Comparison of ENCODE assay signal across 22 cellular contexts in genomic region chr7:75806560-75807307, GRCh38. TPM values are rescaled to one million over a fixed set of nuclear protein-coding genes. Genes with fewer than 3 reads are reported as not detected.
DNase-seq lines count a peak whose midpoint lies in the region; ATAC-seq, FAIRE-seq and TF ChIP-seq lines count a peak whose summit lies in the region.
"Had no signal": no experiment of that assay in that cellular context is flagged by ENCODE, and none has a peak within 500 bp of the region (broad histone marks: within the 10 kb centered on the region; RNA-seq: fewer than 3 reads in every experiment).

No MANE protein-coding gene starts in this region.

- POLR2A ChIA-PET in HCT116 (lab: Charles Lee) = no interaction called here
- POLR2A ChIA-PET in GM12878 (lab: Charles Lee) = no interaction called here
- POLR2A ChIA-PET in A673 (lab: Charles Lee; ENCODE audit: low non-redundant PET) = no interaction called here

- no peaks in the 10 kb centered on the region for H3F3A ChIP-seq in GM23338 (replicated peaks; ENCODE audit: low read depth)

- no peaks in the 10 kb centered on the region for H3K79me2 ChIP-seq in GM23338 (replicated peaks; ENCODE audit: insufficient read depth)
- H3K79me2 ChIP-seq in HCT116 (ENCODE audit: insufficient read depth, low read length) = no peaks in the 10 kb centered on the region
- no peaks in the 10 kb centered on the region for H3K79me2 ChIP-seq in GM12878 (ENCODE audit: control insufficient read depth, insufficient read depth, low read length)

- in situ Hi-C loops in GM12878 (cut with MboI) = no loop called here

- TF ChIP-seq EP300 in GM12878 (IDR thresholded peaks at IDR 0.05; ENCODE audit: borderline replicate concordance in 1 of 2, control insufficient read depth in 1 of 2, low read depth in 2 of 2, low read length in 2 of 2) = no peak

- no peaks in the 10 kb centered on the region for H3K4me1 ChIP-seq in GM23338 (ENCODE audit: insufficient read depth)
- H3K4me1 ChIP-seq in HCT116 (ENCODE audit: control insufficient read depth in 1 of 2, insufficient read depth in 2 of 2, low read length in 2 of 2) = no peaks in the 10 kb centered on the region
- H3K4me1 ChIP-seq in GM12878 (ENCODE audit: control insufficient read depth, insufficient read depth, low read length) = no peaks in the 10 kb centered on the region
- no peaks in the 10 kb centered on the region for H3K4me1 ChIP-seq in A673 (ENCODE audit: insufficient read depth, low read length, poor library complexity, severe bottlenecking)

- SMC1A ChIA-PET in GM12878 (lab: Charles Lee; ENCODE audit: uncharacterized antibody, unreplicated experiment) = no interaction called here

- DNase-seq in GM23338 (ENCODE audit: low spot score) (peak; percentile 41), HCT116 (ENCODE audit: low read depth, low spot score) (no peak), GM12878 (ENCODE audit: low read depth, low spot score) (no peak), A673 (ENCODE audit: low spot score) (no peak), DMS 273 treated with DMSO at 0.1 percent for 48 hours (lab: John Stamatoyannopoulos, UW) (no peak)
- no peak for DNase-seq in activated naive CD4-positive, alpha-beta T cell treated with anti-CD3 and anti-CD28 coated beads, Interleukin-2, amount 10 ng/mL, durations not matched to agents 7 days and 5 days
- DNase-seq: CD4-positive, alpha-beta memory T cell; DND-41; EL; IMR-90; Kasumi-1; KG1 had no signal

- intact Hi-C loops in HCT116 (cut with micrococcal nuclease) = no loop called here
- intact Hi-C loops in GM12878 (cut with micrococcal nuclease; ENCODE audit: unreplicated experiment) = no loop called here
- intact Hi-C loops in A673 (cut with micrococcal nuclease; ENCODE audit: unreplicated experiment) = no loop called here

- no peak for FAIRE-seq in GM12878 (lab: Jason Lieb, UNC)
- FAIRE-seq: A204.1, GM12891, GM19239, H54, HTR-8/SVneo had no signal

- 83% methylated on average over 4 of the region's 4 CpGs for WGBS in GM12878 (ENCODE audit: insufficient coverage, insufficient replicate concordance, low lambda C conversion rate, missing lambda C conversion rate)

- TF ChIP-seq CTCF in GM23338 (conservative IDR thresholded peaks at IDR 0.05; ENCODE audit: low read depth in 2 of 2) (peak; percentile 20 to 23; a peak in 2 of 4 replicates), HCT116 (IDR thresholded peaks at IDR 0.05 in 2 of 3, conservative IDR thresholded peaks at IDR 0.05 in 1 of 3; ENCODE audit: borderline replicate concordance in 1 of 3, insufficient read depth in 1 of 3, low read depth in 2 of 3, low read length in 2 of 3) (no peak), GM12878 (IDR thresholded peaks at IDR 0.05 in 2 of 3, conservative IDR thresholded peaks at IDR 0.05 in 1 of 3; ENCODE audit: control insufficient read depth in 2 of 3, extremely low read depth in 1 of 3, insufficient read depth in 1 of 3, low read depth in 3 of 3, low read length in 3 of 3) (no peak), A673 (conservative IDR thresholded peaks at IDR 0.05; ENCODE audit: low read depth, low read length) (no peak)

- H3K9me2 ChIP-seq in GM23338 (ENCODE audit: insufficient read depth) (no peaks in the 10 kb centered on the region), HCT116 (ENCODE audit: insufficient read depth) (no peaks in the 10 kb centered on the region)

- H3K9ac ChIP-seq in HCT116 (ENCODE audit: low read length) = no peak overlapping the region
- H3K9ac ChIP-seq in GM12878 (ENCODE audit: control insufficient read depth, insufficient read depth, low read length) = no peak overlapping the region
- H3K9ac ChIP-seq: BLaER1 had no signal

- H3K4me3 ChIP-seq in GM23338 = no peak overlapping the region
- H3K4me3 ChIP-seq in HCT116 (replicated peaks in 1 of 2; ENCODE audit: low read depth in 1 of 2, low read length in 2 of 2) = no peak overlapping the region
- H3K4me3 ChIP-seq in GM12878 = no peak overlapping the region
- H3K4me3 ChIP-seq in A673 (ENCODE audit: low read depth, low read length, poor library complexity, severe bottlenecking) = no peak overlapping the region
- H3K4me3 ChIP-seq: BLaER1 had no signal

- no peaks in the 10 kb centered on the region for H3K27me3 ChIP-seq in GM23338 (ENCODE audit: insufficient read depth)
- H3K27me3 ChIP-seq in HCT116 (ENCODE audit: insufficient read depth, low read length) = no peaks in the 10 kb centered on the region
- H3K27me3 ChIP-seq in GM12878 (replicated peaks in 1 of 2; ENCODE audit: control insufficient read depth in 2 of 2, insufficient read depth in 2 of 2, low read length in 1 of 2) = no peaks in the 10 kb centered on the region
- H3K27me3 ChIP-seq in A673 (replicated peaks; ENCODE audit: insufficient read depth, low read depth, low read length, poor library complexity) = no peaks in the 10 kb centered on the region
- H3K27me3 ChIP-seq: BLaER1 had no signal

- TF ChIP-seq RAD21 in HCT116 (IDR thresholded peaks at IDR 0.05; ENCODE audit: low read depth) (no peak), GM12878 (IDR thresholded peaks at IDR 0.05; ENCODE audit: insufficient read depth, low read depth, low read length) (no peak)

- CTCF ChIA-PET in HCT116 (lab: Charles Lee) (no interaction called here), GM12878 (lab: Yijun Ruan, JAX) (no interaction called here), A673 (lab: Charles Lee) (no interaction called here)
- CTCF ChIA-PET in activated naive CD4-positive, alpha-beta T cell treated with anti-CD3 and anti-CD28 coated beads, Interleukin-2, amount 10 ng/mL, durations not matched to agents 7 days and 5 days (lab: Charles Lee) = no interaction called here

- ATAC-seq in GM23338 (peak; percentile 88), HCT116 (no peak), GM12878 (no peak), HG03196 (IDR thresholded peaks at IDR 0.05; ENCODE audit: unreplicated experiment) (no peak)

- BruUV-seq in HCT116 (replicated peaks; lab: Mats Ljungman, UMichigan) = no TSS peak
- no TSS peak for BruUV-seq in GM12878 (replicated peaks; lab: Mats Ljungman, UMichigan)
- BruUV-seq in A673 (replicated peaks; lab: Mats Ljungman, UMichigan) = no TSS peak

- RAD21 ChIA-PET in HCT116 (lab: Charles Lee; ENCODE audit: low non-redundant PET in 1 of 2, low total read pairs in 2 of 2, uncharacterized antibody in 2 of 2, unreplicated experiment in 2 of 2) (no interaction called here), GM12878 (lab: Charles Lee; ENCODE audit: unreplicated experiment) (no interaction called here)

- H3K36me3 ChIP-seq in GM23338 (ENCODE audit: insufficient read depth) (no peaks in the 10 kb centered on the region), HCT116 (ENCODE audit: control insufficient read depth in 1 of 2, insufficient read depth in 2 of 2, low read length in 2 of 2) (no peaks in the 10 kb centered on the region), GM12878 (ENCODE audit: control insufficient read depth in 2 of 2, insufficient read depth in 2 of 2, low read length in 1 of 2) (no peaks in the 10 kb centered on the region), A673 (ENCODE audit: insufficient read depth, low read length, poor library complexity, severe bottlenecking) (no peaks in the 10 kb centered on the region)

- H3K4me2 ChIP-seq in GM23338 = no peak overlapping the region
- H3K4me2 ChIP-seq in HCT116 (ENCODE audit: low read length) = no peak overlapping the region
- no peak overlapping the region for H3K4me2 ChIP-seq in GM12878 (ENCODE audit: control insufficient read depth, insufficient read depth)
- H3K4me2 ChIP-seq: BLaER1 had no signal

- H3K27me3 Mint-ChIP-seq in GM23338 (ENCODE audit: insufficient read depth, low read depth, poor library complexity) = peaks cover 8% of the 10 kb centered on the region
- peaks cover 6% of the 10 kb centered on the region for H3K27me3 Mint-ChIP-seq in activated naive CD4-positive, alpha-beta T cell treated with anti-CD3 and anti-CD28 coated beads, Interleukin-2, amount 10 ng/mL, durations not matched to agents 7 days and 5 days

- peaks cover 8% of the 10 kb centered on the region for H3K36me3 Mint-ChIP-seq in GM23338 (ENCODE audit: low read depth)
- peaks cover 3% of the 10 kb centered on the region for H3K36me3 Mint-ChIP-seq in activated naive CD4-positive, alpha-beta T cell treated with anti-CD3 and anti-CD28 coated beads, Interleukin-2, amount 10 ng/mL, durations not matched to agents 7 days and 5 days

- no peak overlapping the region for H3K4me3 Mint-ChIP-seq in GM23338
- no peak overlapping the region for H3K4me3 Mint-ChIP-seq in activated naive CD4-positive, alpha-beta T cell treated with anti-CD3 and anti-CD28 coated beads, Interleukin-2, amount 10 ng/mL, durations not matched to agents 7 days and 5 days
- H3K4me3 Mint-ChIP-seq: CD14-positive monocyte; CD4-positive, alpha-beta memory T cell had no signal

- H3K27ac Mint-ChIP-seq in GM23338 = no peak overlapping the region
- no peak overlapping the region for H3K27ac Mint-ChIP-seq in activated naive CD4-positive, alpha-beta T cell treated with anti-CD3 and anti-CD28 coated beads, Interleukin-2, amount 10 ng/mL, durations not matched to agents 7 days and 5 days
- H3K27ac Mint-ChIP-seq: CD14-positive monocyte; CD4-positive, alpha-beta memory T cell had no signal

- H3K9me3 Mint-ChIP-seq in GM23338 = peaks cover 19% of the 10 kb centered on the region
- H3K9me3 Mint-ChIP-seq in activated naive CD4-positive, alpha-beta T cell treated with anti-CD3 and anti-CD28 coated beads, Interleukin-2, amount 10 ng/mL, durations not matched to agents 7 days and 5 days = peaks cover 14% of the 10 kb centered on the region

- peaks cover 0 to 7% of the 10 kb centered on the region in 2 experiments; a peak in 1 of 4 replicates for H3K9me3 ChIP-seq in HCT116 (ENCODE audit: control insufficient read depth in 1 of 2, insufficient read depth in 1 of 2, low read depth in 1 of 2, low read length in 2 of 2)
- H3K9me3 ChIP-seq in GM12878 (replicated peaks; ENCODE audit: control insufficient read depth, insufficient read depth, low read length) = peaks cover 5% of the 10 kb centered on the region; the same call in 2 of the 3 replicates
- peaks cover 8% of the 10 kb centered on the region for H3K9me3 ChIP-seq in A673 (ENCODE audit: low read depth, low read length, poor library complexity, severe bottlenecking)

- TF ChIP-seq POLR2A in HCT116 (IDR thresholded peaks at IDR 0.05; ENCODE audit: borderline replicate concordance, extremely low read depth, insufficient read depth, insufficient read length) (no peak), GM12878 (IDR thresholded peaks at IDR 0.05; ENCODE audit: low read depth, low read length) (no peak)

- no peak overlapping the region for H2AFZ ChIP-seq in GM23338
- no peak overlapping the region for H2AFZ ChIP-seq in HCT116 (ENCODE audit: low read depth, low read length, poor library complexity, severe bottlenecking)
- H2AFZ ChIP-seq in GM12878 (ENCODE audit: control insufficient read depth, low read depth, low read length) = no peak overlapping the region

- H3K27ac ChIP-seq in GM23338 (ENCODE audit: low read depth) = no peak overlapping the region
- no peak overlapping the region for H3K27ac ChIP-seq in HCT116 (ENCODE audit: low read depth, low read length)
- no peak overlapping the region for H3K27ac ChIP-seq in GM12878 (ENCODE audit: control insufficient read depth, insufficient read depth)
- no peak overlapping the region for H3K27ac ChIP-seq in A673 (ENCODE audit: low read depth, low read length, poor library complexity, severe bottlenecking)
- H3K27ac ChIP-seq: BLaER1 had no signal

- H3K4me1 Mint-ChIP-seq in GM23338 = 0 out of 3 replicates have a peak, but pooled peaks cover 4% of the 10 kb centered on the region
- H3K4me1 Mint-ChIP-seq in activated naive CD4-positive, alpha-beta T cell treated with anti-CD3 and anti-CD28 coated beads, Interleukin-2, amount 10 ng/mL, durations not matched to agents 7 days and 5 days = no peaks in the 10 kb centered on the region
- H3K4me1 Mint-ChIP-seq: CD14-positive monocyte; CD4-positive, alpha-beta memory T cell had no signal

- H4K20me1 ChIP-seq in GM23338 (replicated peaks; ENCODE audit: insufficient read depth) (no peaks in the 10 kb centered on the region), HCT116 (ENCODE audit: insufficient read depth) (no peaks in the 10 kb centered on the region), GM12878 (ENCODE audit: control insufficient read depth, insufficient read depth) (no peaks in the 10 kb centered on the region)
- H4K20me1 ChIP-seq: BLaER1 had no signal

RNA-seq across cellular contexts. Expression of gene CCL24, which starts 6.9 kb away (rescaled TPM):
- total RNA-seq in GM23338 (2014; rRNA removed; shearing (Covaris generic)) = not detected in 2 replicates
- polyA plus RNA-seq in GM23338 (2016; fragmentation: Nextera tagmentation; extraction: Ambion mirVana) (not detected in 2 replicates), GM12878 (2011; rRNA removed) (not detected in 2 replicates), GM12878 (2014; fragmentation: Illumina TruSeq; extraction: Trizol) (not detected in 2 replicates), GM12878 (2014; fragmentation: Nextera tagmentation; extraction: Ambion mirVana) (not detected), GM12878 (2014; rRNA removed) (0.28 TPM in 1 of 2 replicates, not detected in the other), GM12878 (2016; fragmentation: Nextera tagmentation; extraction: Ambion mirVana) (not detected)
- total RNA-seq in HCT116 (2021; ENCODE audit: unreplicated experiment) (not detected), GM12878 (2014; rRNA removed) (not detected in 2 replicates), GM12878 (2014; rRNA removed; fragmentation: Illumina TruSeq; extraction: Trizol) (not detected in 2 replicates), GM12878 (2021) (not detected in 2 replicates), A673 (2021) (not detected in 2 replicates)
- polyA plus RNA-seq in HCT116 (2012) = 0.11 TPM in 1 of 2 replicates, not detected in the other
- not detected in 2 replicates for total RNA-seq in GM12878 (2013; cell fraction: nucleolus; rRNA removed)
- polyA plus RNA-seq in GM12878 (2011; ENCODE audit: low read depth) = not detected
- polyA plus RNA-seq in GM12878 (2011; cell fraction: cytosol; rRNA removed) = not detected in 2 replicates
- not detected in 2 replicates for polyA plus RNA-seq in GM12878 (2011; cell fraction: nucleus; rRNA removed)
- not detected in 2 replicates for polyA plus RNA-seq in GM12878 (2012)
- polyA minus RNA-seq in GM12878 (2011; rRNA and poly(A)+ RNA removed) = not detected in 2 replicates
- polyA minus RNA-seq in GM12878 (2011; cell fraction: cytosol; rRNA and poly(A)+ RNA removed) = not detected in 2 replicates
- not detected in 2 replicates for polyA minus RNA-seq in GM12878 (2011; cell fraction: nucleus; rRNA and poly(A)+ RNA removed)
- total RNA-seq: CD4-positive, alpha-beta memory T cell; G401; IMR-90 had no signal
- polyA plus RNA-seq: AG04450; CD14-positive monocyte; CD4-positive, alpha-beta memory T cell; IMR-90 had no signal

RNA-seq across cellular contexts. Expression of gene CCL26, which starts 34.7 kb away (rescaled TPM):
- total RNA-seq in GM23338 (2014; rRNA removed; shearing (Covaris generic)) = 3.0 and 6.2 TPM in 2 replicates
- polyA plus RNA-seq in GM23338 (2016; fragmentation: Nextera tagmentation; extraction: Ambion mirVana) (17.5 and 18.4 TPM in 2 replicates), GM12878 (2011; rRNA removed) (not detected in 2 replicates), GM12878 (2014; fragmentation: Illumina TruSeq; extraction: Trizol) (not detected in 2 replicates), GM12878 (2014; fragmentation: Nextera tagmentation; extraction: Ambion mirVana) (not detected), GM12878 (2014; rRNA removed) (not detected in 2 replicates), GM12878 (2016; fragmentation: Nextera tagmentation; extraction: Ambion mirVana) (not detected)
- total RNA-seq in HCT116 (2021; ENCODE audit: unreplicated experiment) (0.49 TPM), GM12878 (2014; rRNA removed) (not detected in 2 replicates), GM12878 (2014; rRNA removed; fragmentation: Illumina TruSeq; extraction: Trizol) (not detected in 2 replicates), GM12878 (2021) (not detected in 2 replicates), A673 (2021) (0.84 TPM in 1 of 2 replicates, not detected in the other)
- 0.47 and 0.53 TPM in 2 replicates for polyA plus RNA-seq in HCT116 (2012)
- not detected in 2 replicates for total RNA-seq in GM12878 (2013; cell fraction: nucleolus; rRNA removed)
- not detected for polyA plus RNA-seq in GM12878 (2011; ENCODE audit: low read depth)
- not detected in 2 replicates for polyA plus RNA-seq in GM12878 (2011; cell fraction: cytosol; rRNA removed)
- polyA plus RNA-seq in GM12878 (2011; cell fraction: nucleus; rRNA removed) = not detected in 2 replicates
- polyA plus RNA-seq in GM12878 (2012) = not detected in 2 replicates
- polyA minus RNA-seq in GM12878 (2011; rRNA and poly(A)+ RNA removed) = not detected in 2 replicates
- polyA minus RNA-seq in GM12878 (2011; cell fraction: cytosol; rRNA and poly(A)+ RNA removed) = not detected in 2 replicates
- not detected in 2 replicates for polyA minus RNA-seq in GM12878 (2011; cell fraction: nucleus; rRNA and poly(A)+ RNA removed)
- total RNA-seq: CD4-positive, alpha-beta memory T cell; G401; IMR-90 had no signal
- polyA plus RNA-seq: AG04450; CD14-positive monocyte; CD4-positive, alpha-beta memory T cell; IMR-90 had no signal

Comparison
In these comparisons a context has a peak if more than half of its experiments do, and no peak if none do; other contexts are left out.
1. CTCF ChIP-seq: peak in GM23338 (2 of 2); none in HCT116 (0 of 3), GM12878 (0 of 3) and A673 (single experiment).